In genomic region chr2:84449711-84450110, GRCh38 we compare ENCODE assay signal across 25 cellular contexts.
"Had no signal": no experiment of that assay in that cellular context is flagged by ENCODE, and none has a peak within 500 bp of the region (broad histone marks: within the 10 kb centered on the region; RNA-seq: fewer than 3 reads in every experiment).

No MANE protein-coding gene starts in this region.

- H3K9me3 ChIP-seq: esophagus squamous epithelium, lower lobe of right lung, pancreas, right lobe of liver, thoracic aorta, tibial nerve, upper lobe of left lung had no signal

- H3K4me3 Mint-ChIP-seq: immature natural killer cell; memory B cell; natural killer cell; stimulated activated naive B cell treated with anti-CD40 and anti-IgM and Interleukin-4, amounts not matched to agents 10 μg/mL and 1 μg/mL and 100 μg/mL, for 72 hours; stimulated activated naive CD8-positive, alpha-beta T cell treated with anti-CD3 and anti-CD28 coated beads, Interleukin-15, Interleukin-2, amounts not matched to agents 100 ng/mL and 50 ng/mL, for 24 hours had no signal

- H3K27me3 Mint-ChIP-seq: memory B cell; progenitor cell of endocrine pancreas; stimulated activated naive B cell treated with anti-CD40 and anti-IgM and Interleukin-4, amounts not matched to agents 10 μg/mL and 1 μg/mL and 100 μg/mL, for 72 hours; stimulated activated naive CD8-positive, alpha-beta T cell treated with anti-CD3 and anti-CD28 coated beads, Interleukin-15, Interleukin-2, amounts not matched to agents 100 ng/mL and 50 ng/mL, for 24 hours had no signal

- H3K36me3 ChIP-seq: right lobe of liver had no signal

- H3K27me3 ChIP-seq: esophagus squamous epithelium, pancreas, right lobe of liver, tibial nerve, upper lobe of left lung had no signal

- ATAC-seq: natural killer cell; stimulated activated naive B cell treated with anti-CD40 and anti-IgM and Interleukin-4, amounts not matched to agents 10 μg/mL and 1 μg/mL and 100 μg/mL, for 72 hours had no signal

- H3K4me3 ChIP-seq: coronary artery, esophagus squamous epithelium, lower lobe of right lung, pancreas, right lobe of liver, thoracic aorta, tibial nerve, upper lobe of left lung had no signal

- DNase-seq: dermis blood vessel endothelial cell; effector memory CD4-positive, alpha-beta T cell; erythroblast; esophagus squamous epithelium; foreskin melanocyte; hypothalamus; immature natural killer cell; islet precursor cell; kidney glomerular epithelial cell; left ventricle myocardium superior; lower lobe of right lung; natural killer cell; pancreas; right lobe of liver; small intestine; stimulated activated CD4-positive, alpha-beta T cell treated with anti-CD3 and anti-CD28 coated beads, Interleukin-15, amount 100 ng/mL, for 24 hours; stimulated activated CD4-positive, alpha-beta T cell treated with anti-CD3 and anti-CD28 coated beads, Interleukin-2, amount 100 ng/mL, for 48 hours; stimulated activated naive B cell treated with anti-CD40 and anti-IgM and Interleukin-4, amounts not matched to agents 10 μg/mL and 1 μg/mL and 100 μg/mL, for 72 hours; upper lobe of left lung had no signal

- H3K9me3 Mint-ChIP-seq: immature natural killer cell; memory B cell; natural killer cell; stimulated activated naive B cell treated with anti-CD40 and anti-IgM and Interleukin-4, amounts not matched to agents 10 μg/mL and 1 μg/mL and 100 μg/mL, for 72 hours; stimulated activated naive CD8-positive, alpha-beta T cell treated with anti-CD3 and anti-CD28 coated beads, Interleukin-15, Interleukin-2, amounts not matched to agents 100 ng/mL and 50 ng/mL, for 24 hours had no signal

- H3K27ac Mint-ChIP-seq: immature natural killer cell; memory B cell; stimulated activated naive B cell treated with anti-CD40 and anti-IgM and Interleukin-4, amounts not matched to agents 10 μg/mL and 1 μg/mL and 100 μg/mL, for 72 hours; stimulated activated naive CD8-positive, alpha-beta T cell treated with anti-CD3 and anti-CD28 coated beads, Interleukin-15, Interleukin-2, amounts not matched to agents 100 ng/mL and 50 ng/mL, for 24 hours had no signal

- H3K27ac ChIP-seq: coronary artery, esophagus squamous epithelium, lower lobe of right lung, pancreas, thoracic aorta, tibial nerve, upper lobe of left lung had no signal
